Comparison of ENCODE assay signal across 1 cellular context in the genomic region with DNA sequence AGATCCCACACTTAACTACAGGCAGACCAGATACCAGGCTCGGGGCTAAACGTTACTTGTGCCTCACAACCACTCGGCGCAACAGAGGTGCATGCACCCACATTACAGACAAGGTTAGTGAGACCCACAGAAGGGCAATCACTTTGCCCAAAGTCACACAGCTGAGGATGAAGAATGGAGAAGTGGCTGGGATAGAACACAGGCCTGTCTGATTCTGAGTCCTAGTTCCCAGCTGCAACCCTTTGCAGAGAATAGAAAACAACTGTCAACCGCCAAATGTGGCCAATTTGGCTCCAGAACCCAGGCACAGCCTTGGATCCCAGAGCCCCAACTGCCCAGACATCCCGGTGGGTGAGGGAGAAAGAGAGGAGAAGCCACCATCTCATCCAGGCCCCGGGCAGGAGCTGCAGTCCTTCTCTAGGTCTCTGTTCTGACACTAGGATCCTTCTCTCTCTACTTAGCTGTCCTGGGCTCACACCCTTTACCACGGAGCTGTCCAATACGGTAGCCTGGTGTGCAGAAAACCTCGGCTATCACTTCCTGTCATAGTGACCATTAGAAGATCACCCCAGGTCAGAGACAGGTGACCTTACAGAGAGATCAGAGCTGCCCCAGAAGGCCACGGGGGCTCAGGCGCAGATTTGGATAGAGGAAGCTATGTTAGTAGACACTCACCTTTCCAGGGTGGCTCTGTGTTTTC.
TF ChIP-seq lines count a peak whose summit lies in the region.

No MANE protein-coding gene starts in this region.

TF ChIP-seq in WTC11, 78 proteins besides CTCF, POLR2A, EP300 and RAD21 (continued from another document):
- TF ChIP-seq, protein P1, sequence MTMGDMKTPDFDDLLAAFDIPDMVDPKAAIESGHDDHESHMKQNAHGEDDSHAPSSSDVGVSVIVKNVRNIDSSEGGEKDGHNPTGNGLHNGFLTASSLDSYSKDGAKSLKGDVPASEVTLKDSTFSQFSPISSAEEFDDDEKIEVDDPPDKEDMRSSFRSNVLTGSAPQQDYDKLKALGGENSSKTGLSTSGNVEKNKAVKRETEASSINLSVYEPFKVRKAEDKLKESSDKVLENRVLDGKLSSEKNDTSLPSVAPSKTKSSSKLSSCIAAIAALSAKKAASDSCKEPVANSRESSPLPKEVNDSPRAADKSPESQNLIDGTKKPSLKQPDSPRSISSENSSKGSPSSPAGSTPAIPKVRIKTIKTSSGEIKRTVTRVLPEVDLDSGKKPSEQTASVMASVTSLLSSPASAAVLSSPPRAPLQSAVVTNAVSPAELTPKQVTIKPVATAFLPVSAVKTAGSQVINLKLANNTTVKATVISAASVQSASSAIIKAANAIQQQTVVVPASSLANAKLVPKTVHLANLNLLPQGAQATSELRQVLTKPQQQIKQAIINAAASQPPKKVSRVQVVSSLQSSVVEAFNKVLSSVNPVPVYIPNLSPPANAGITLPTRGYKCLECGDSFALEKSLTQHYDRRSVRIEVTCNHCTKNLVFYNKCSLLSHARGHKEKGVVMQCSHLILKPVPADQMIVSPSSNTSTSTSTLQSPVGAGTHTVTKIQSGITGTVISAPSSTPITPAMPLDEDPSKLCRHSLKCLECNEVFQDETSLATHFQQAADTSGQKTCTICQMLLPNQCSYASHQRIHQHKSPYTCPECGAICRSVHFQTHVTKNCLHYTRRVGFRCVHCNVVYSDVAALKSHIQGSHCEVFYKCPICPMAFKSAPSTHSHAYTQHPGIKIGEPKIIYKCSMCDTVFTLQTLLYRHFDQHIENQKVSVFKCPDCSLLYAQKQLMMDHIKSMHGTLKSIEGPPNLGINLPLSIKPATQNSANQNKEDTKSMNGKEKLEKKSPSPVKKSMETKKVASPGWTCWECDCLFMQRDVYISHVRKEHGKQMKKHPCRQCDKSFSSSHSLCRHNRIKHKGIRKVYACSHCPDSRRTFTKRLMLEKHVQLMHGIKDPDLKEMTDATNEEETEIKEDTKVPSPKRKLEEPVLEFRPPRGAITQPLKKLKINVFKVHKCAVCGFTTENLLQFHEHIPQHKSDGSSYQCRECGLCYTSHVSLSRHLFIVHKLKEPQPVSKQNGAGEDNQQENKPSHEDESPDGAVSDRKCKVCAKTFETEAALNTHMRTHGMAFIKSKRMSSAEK (CRISPR knock-in tag; IDR thresholded peaks at IDR 0.05; ENCODE audit: borderline replicate concordance) = no peak
- TF ChIP-seq PRRX2 (CRISPR knock-in tag; IDR thresholded peaks at IDR 0.05) = no peak
- TF ChIP-seq, protein P2, sequence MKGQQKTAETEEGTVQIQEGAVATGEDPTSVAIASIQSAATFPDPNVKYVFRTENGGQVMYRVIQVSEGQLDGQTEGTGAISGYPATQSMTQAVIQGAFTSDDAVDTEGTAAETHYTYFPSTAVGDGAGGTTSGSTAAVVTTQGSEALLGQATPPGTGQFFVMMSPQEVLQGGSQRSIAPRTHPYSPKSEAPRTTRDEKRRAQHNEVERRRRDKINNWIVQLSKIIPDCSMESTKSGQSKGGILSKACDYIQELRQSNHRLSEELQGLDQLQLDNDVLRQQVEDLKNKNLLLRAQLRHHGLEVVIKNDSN (CRISPR knock-in tag; IDR thresholded peaks at IDR 0.05) = no peak
- TF ChIP-seq, protein P3, sequence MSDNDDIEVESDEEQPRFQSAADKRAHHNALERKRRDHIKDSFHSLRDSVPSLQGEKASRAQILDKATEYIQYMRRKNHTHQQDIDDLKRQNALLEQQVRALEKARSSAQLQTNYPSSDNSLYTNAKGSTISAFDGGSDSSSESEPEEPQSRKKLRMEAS (CRISPR knock-in tag; IDR thresholded peaks at IDR 0.05) = no peak
- no peak for TF ChIP-seq CBFB (CRISPR knock-in tag; IDR thresholded peaks at IDR 0.05; ENCODE audit: low read depth)
- no peak for TF ChIP-seq RORB (CRISPR knock-in tag; IDR thresholded peaks at IDR 0.05)
- no peak for TF ChIP-seq SMAD4 (CRISPR knock-in tag; IDR thresholded peaks at IDR 0.05)
